1 cellular context compared by ENCODE assay signal in genomic region chr1:245074232-245074747, GRCh38.
TF ChIP-seq lines count a peak whose summit lies in the region.

No MANE protein-coding gene starts in this region.

TF ChIP-seq in HEK293, 187 proteins besides CTCF, POLR2A, EP300 and RAD21 (continued from another document and continues in another):
- TF ChIP-seq, protein P1, sequence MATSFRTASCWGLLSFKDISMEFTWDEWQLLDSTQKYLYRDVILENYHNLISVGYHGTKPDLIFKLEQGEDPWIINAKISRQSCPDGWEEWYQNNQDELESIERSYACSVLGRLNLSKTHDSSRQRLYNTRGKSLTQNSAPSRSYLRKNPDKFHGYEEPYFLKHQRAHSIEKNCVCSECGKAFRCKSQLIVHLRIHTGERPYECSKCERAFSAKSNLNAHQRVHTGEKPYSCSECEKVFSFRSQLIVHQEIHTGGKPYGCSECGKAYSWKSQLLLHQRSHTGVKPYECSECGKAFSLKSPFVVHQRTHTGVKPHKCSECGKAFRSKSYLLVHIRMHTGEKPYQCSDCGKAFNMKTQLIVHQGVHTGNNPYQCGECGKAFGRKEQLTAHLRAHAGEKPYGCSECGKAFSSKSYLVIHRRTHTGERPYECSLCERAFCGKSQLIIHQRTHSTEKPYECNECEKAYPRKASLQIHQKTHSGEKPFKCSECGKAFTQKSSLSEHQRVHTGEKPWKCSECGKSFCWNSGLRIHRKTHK (tag by site-specific recombination; IDR thresholded peaks at IDR 0.05), result no peak
- TF ChIP-seq PRDM1 (tag by site-specific recombination; IDR thresholded peaks at IDR 0.05), result peak; percentile 91
- TF ChIP-seq ZNF292 (tag by site-specific recombination; IDR thresholded peaks at IDR 0.05; ENCODE audit: borderline replicate concordance, low read depth), result no peak
- TF ChIP-seq ZNF133 (tag by site-specific recombination; IDR thresholded peaks at IDR 0.05), result no peak
- no peak for TF ChIP-seq BCL11B (tag by site-specific recombination; IDR thresholded peaks at IDR 0.05; ENCODE audit: low read depth)
- TF ChIP-seq, protein P2, sequence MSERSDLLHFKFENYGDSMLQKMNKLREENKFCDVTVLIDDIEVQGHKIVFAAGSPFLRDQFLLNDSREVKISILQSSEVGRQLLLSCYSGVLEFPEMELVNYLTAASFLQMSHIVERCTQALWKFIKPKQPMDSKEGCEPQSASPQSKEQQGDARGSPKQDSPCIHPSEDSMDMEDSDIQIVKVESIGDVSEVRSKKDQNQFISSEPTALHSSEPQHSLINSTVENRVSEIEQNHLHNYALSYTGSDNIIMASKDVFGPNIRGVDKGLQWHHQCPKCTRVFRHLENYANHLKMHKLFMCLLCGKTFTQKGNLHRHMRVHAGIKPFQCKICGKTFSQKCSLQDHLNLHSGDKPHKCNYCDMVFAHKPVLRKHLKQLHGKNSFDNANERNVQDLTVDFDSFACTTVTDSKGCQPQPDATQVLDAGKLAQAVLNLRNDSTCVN (tag by site-specific recombination; optimal IDR thresholded peaks at IDR 0.05), result no peak
- no peak for TF ChIP-seq ZNF623 (tag by site-specific recombination; IDR thresholded peaks at IDR 0.05)
- TF ChIP-seq, protein P3, sequence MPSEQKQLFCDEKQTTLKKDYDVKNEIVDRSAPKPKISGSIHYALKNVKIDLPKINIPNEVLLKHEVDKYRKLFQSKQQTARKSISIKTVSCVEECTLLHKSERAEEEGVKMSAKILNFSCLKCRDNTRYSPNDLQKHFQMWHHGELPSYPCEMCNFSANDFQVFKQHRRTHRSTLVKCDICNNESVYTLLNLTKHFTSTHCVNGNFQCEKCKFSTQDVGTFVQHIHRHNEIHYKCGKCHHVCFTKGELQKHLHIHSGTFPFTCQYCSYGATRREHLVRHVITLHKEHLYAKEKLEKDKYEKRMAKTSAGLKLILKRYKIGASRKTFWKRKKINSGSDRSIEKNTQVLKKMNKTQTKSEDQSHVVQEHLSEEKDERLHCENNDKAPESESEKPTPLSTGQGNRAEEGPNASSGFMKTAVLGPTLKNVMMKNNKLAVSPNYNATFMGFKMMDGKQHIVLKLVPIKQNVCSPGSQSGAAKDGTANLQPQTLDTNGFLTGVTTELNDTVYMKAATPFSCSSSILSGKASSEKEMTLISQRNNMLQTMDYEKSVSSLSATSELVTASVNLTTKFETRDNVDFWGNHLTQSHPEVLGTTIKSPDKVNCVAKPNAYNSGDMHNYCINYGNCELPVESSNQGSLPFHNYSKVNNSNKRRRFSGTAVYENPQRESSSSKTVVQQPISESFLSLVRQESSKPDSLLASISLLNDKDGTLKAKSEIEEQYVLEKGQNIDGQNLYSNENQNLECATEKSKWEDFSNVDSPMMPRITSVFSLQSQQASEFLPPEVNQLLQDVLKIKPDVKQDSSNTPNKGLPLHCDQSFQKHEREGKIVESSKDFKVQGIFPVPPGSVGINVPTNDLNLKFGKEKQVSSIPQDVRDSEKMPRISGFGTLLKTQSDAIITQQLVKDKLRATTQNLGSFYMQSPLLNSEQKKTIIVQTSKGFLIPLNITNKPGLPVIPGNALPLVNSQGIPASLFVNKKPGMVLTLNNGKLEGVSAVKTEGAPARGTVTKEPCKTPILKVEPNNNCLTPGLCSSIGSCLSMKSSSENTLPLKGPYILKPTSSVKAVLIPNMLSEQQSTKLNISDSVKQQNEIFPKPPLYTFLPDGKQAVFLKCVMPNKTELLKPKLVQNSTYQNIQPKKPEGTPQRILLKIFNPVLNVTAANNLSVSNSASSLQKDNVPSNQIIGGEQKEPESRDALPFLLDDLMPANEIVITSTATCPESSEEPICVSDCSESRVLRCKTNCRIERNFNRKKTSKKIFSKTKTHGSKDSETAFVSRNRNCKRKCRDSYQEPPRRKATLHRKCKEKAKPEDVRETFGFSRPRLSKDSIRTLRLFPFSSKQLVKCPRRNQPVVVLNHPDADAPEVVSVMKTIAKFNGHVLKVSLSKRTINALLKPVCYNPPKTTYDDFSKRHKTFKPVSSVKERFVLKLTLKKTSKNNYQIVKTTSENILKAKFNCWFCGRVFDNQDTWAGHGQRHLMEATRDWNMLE (tag by site-specific recombination; conservative IDR thresholded peaks at IDR 0.05; ENCODE audit: low read depth), result no peak
- TF ChIP-seq ZNF521 (tag by site-specific recombination; IDR thresholded peaks at IDR 0.05), result no peak
- TF ChIP-seq ZNF223 (tag by site-specific recombination; IDR thresholded peaks at IDR 0.05), result no peak
- TF ChIP-seq ZNF335 (tag by site-specific recombination; conservative IDR thresholded peaks at IDR 0.05), result peak; percentile 89
- peak; percentile 46 for TF ChIP-seq ZNF2 (tag by site-specific recombination; IDR thresholded peaks at IDR 0.05)
- no peak for TF ChIP-seq KLF7 (tag by site-specific recombination; IDR thresholded peaks at IDR 0.05; ENCODE audit: borderline replicate concordance)
- no peak for TF ChIP-seq ZNF548 (tag by site-specific recombination; IDR thresholded peaks at IDR 0.05)
- no peak for TF ChIP-seq ZNF48 (tag by site-specific recombination; IDR thresholded peaks at IDR 0.05)
- TF ChIP-seq ZNF529 (tag by site-specific recombination; IDR thresholded peaks at IDR 0.05; ENCODE audit: insufficient replicate concordance), result no peak
- TF ChIP-seq ZNF473 (tag by site-specific recombination; IDR thresholded peaks at IDR 0.05), result no peak
- peak; percentile 48; the same call in 1 of the 2 replicates for TF ChIP-seq ZNF596 (tag by site-specific recombination; IDR thresholded peaks at IDR 0.05)
- no peak for TF ChIP-seq ZNF175 (tag by site-specific recombination; IDR thresholded peaks at IDR 0.05)
- no peak for TF ChIP-seq MEIS1 (CRISPR knock-in tag; IDR thresholded peaks at IDR 0.05; ENCODE audit: borderline replicate concordance)
- no peak for TF ChIP-seq ZNF350 (tag by site-specific recombination; IDR thresholded peaks at IDR 0.05)
- TF ChIP-seq ZNF324 (tag by site-specific recombination; IDR thresholded peaks at IDR 0.05), result no peak
- TF ChIP-seq ZBTB7A (tag by site-specific recombination; IDR thresholded peaks at IDR 0.05; ENCODE audit: low read depth), result no peak
- TF ChIP-seq SCRT2 (tag by site-specific recombination; IDR thresholded peaks at IDR 0.05), result peak; percentile 99
- TF ChIP-seq ZIC2 (tag by site-specific recombination; IDR thresholded peaks at IDR 0.05), result peak; percentile 64
- no peak for TF ChIP-seq ZNF10 (tag by site-specific recombination; IDR thresholded peaks at IDR 0.05)
- TF ChIP-seq, protein P4, sequence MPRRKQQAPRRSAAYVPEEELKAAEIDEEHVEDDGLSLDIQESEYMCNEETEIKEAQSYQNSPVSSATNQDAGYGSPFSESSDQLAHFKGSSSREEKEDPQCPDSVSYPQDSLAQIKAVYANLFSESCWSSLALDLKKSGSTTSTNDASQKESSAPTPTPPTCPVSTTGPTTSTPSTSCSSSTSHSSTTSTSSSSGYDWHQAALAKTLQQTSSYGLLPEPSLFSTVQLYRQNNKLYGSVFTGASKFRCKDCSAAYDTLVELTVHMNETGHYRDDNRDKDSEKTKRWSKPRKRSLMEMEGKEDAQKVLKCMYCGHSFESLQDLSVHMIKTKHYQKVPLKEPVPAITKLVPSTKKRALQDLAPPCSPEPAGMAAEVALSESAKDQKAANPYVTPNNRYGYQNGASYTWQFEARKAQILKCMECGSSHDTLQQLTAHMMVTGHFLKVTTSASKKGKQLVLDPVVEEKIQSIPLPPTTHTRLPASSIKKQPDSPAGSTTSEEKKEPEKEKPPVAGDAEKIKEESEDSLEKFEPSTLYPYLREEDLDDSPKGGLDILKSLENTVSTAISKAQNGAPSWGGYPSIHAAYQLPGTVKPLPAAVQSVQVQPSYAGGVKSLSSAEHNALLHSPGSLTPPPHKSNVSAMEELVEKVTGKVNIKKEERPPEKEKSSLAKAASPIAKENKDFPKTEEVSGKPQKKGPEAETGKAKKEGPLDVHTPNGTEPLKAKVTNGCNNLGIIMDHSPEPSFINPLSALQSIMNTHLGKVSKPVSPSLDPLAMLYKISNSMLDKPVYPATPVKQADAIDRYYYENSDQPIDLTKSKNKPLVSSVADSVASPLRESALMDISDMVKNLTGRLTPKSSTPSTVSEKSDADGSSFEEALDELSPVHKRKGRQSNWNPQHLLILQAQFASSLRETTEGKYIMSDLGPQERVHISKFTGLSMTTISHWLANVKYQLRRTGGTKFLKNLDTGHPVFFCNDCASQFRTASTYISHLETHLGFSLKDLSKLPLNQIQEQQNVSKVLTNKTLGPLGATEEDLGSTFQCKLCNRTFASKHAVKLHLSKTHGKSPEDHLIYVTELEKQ (tag by site-specific recombination; IDR thresholded peaks at IDR 0.05; ENCODE audit: borderline replicate concordance), result peak; percentile 54; the same call in 1 of the 2 replicates
- TF ChIP-seq ZNF707 (tag by site-specific recombination; IDR thresholded peaks at IDR 0.05), result no peak
- peak; percentile 68 for TF ChIP-seq SP7 (tag by site-specific recombination; IDR thresholded peaks at IDR 0.05)
- no peak for TF ChIP-seq SP3 (tag by site-specific recombination; IDR thresholded peaks at IDR 0.05)
- no peak for TF ChIP-seq ZNF76 (tag by site-specific recombination; IDR thresholded peaks at IDR 0.05; ENCODE audit: borderline replicate concordance, low read depth)
- TF ChIP-seq ELK4 (IDR thresholded peaks at IDR 0.05; ENCODE audit: borderline replicate concordance, low read depth, low read length), result no peak
- TF ChIP-seq, protein P5, sequence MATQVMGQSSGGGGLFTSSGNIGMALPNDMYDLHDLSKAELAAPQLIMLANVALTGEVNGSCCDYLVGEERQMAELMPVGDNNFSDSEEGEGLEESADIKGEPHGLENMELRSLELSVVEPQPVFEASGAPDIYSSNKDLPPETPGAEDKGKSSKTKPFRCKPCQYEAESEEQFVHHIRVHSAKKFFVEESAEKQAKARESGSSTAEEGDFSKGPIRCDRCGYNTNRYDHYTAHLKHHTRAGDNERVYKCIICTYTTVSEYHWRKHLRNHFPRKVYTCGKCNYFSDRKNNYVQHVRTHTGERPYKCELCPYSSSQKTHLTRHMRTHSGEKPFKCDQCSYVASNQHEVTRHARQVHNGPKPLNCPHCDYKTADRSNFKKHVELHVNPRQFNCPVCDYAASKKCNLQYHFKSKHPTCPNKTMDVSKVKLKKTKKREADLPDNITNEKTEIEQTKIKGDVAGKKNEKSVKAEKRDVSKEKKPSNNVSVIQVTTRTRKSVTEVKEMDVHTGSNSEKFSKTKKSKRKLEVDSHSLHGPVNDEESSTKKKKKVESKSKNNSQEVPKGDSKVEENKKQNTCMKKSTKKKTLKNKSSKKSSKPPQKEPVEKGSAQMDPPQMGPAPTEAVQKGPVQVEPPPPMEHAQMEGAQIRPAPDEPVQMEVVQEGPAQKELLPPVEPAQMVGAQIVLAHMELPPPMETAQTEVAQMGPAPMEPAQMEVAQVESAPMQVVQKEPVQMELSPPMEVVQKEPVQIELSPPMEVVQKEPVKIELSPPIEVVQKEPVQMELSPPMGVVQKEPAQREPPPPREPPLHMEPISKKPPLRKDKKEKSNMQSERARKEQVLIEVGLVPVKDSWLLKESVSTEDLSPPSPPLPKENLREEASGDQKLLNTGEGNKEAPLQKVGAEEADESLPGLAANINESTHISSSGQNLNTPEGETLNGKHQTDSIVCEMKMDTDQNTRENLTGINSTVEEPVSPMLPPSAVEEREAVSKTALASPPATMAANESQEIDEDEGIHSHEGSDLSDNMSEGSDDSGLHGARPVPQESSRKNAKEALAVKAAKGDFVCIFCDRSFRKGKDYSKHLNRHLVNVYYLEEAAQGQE (tag by site-specific recombination; IDR thresholded peaks at IDR 0.05), result no peak
- TF ChIP-seq BCL11A (tag by site-specific recombination; IDR thresholded peaks at IDR 0.05; ENCODE audit: low read depth), result no peak
- 0 out of 2 replicates have a peak, but pooled peaks have one; percentile 40 for TF ChIP-seq KLF10 (tag by site-specific recombination; IDR thresholded peaks at IDR 0.05)
- TF ChIP-seq ZNF670 (tag by site-specific recombination; IDR thresholded peaks at IDR 0.05; ENCODE audit: low read depth), result no peak
- TF ChIP-seq ZNF843 (tag by site-specific recombination; IDR thresholded peaks at IDR 0.05), result peak; percentile 73; the same call in 1 of the 2 replicates
- TF ChIP-seq FEZF1 (tag by site-specific recombination; IDR thresholded peaks at IDR 0.05), result no peak
- no peak for TF ChIP-seq MYNN (tag by site-specific recombination; IDR thresholded peaks at IDR 0.05; ENCODE audit: borderline replicate concordance)
- TF ChIP-seq HOXA7 (CRISPR knock-in tag; IDR thresholded peaks at IDR 0.05; ENCODE audit: borderline replicate concordance), result no peak
- peak; percentile 66; the same call in 1 of the 2 replicates for TF ChIP-seq ZNF768 (tag by site-specific recombination; IDR thresholded peaks at IDR 0.05)
- TF ChIP-seq, protein P6, sequence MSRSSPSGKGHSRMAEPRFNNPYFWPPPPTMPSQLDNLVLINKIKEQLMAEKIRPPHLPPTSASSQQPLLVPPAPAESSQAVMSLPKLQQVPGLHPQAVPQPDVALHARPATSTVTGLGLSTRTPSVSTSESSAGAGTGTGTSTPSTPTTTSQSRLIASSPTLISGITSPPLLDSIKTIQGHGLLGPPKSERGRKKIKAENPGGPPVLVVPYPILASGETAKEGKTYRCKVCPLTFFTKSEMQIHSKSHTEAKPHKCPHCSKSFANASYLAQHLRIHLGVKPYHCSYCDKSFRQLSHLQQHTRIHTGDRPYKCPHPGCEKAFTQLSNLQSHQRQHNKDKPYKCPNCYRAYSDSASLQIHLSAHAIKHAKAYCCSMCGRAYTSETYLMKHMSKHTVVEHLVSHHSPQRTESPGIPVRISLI (tag by site-specific recombination; IDR thresholded peaks at IDR 0.05), result no peak
- TF ChIP-seq, protein P7, sequence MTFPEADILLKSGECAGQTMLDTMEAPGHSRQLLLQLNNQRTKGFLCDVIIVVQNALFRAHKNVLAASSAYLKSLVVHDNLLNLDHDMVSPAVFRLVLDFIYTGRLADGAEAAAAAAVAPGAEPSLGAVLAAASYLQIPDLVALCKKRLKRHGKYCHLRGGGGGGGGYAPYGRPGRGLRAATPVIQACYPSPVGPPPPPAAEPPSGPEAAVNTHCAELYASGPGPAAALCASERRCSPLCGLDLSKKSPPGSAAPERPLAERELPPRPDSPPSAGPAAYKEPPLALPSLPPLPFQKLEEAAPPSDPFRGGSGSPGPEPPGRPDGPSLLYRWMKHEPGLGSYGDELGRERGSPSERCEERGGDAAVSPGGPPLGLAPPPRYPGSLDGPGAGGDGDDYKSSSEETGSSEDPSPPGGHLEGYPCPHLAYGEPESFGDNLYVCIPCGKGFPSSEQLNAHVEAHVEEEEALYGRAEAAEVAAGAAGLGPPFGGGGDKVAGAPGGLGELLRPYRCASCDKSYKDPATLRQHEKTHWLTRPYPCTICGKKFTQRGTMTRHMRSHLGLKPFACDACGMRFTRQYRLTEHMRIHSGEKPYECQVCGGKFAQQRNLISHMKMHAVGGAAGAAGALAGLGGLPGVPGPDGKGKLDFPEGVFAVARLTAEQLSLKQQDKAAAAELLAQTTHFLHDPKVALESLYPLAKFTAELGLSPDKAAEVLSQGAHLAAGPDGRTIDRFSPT (tag by site-specific recombination; IDR thresholded peaks at IDR 0.05), result no peak
- no peak for TF ChIP-seq ZNF274 (IDR thresholded peaks at IDR 0.05; ENCODE audit: low read length)
- no peak for TF ChIP-seq ZNF274 (tag by site-specific recombination; IDR thresholded peaks at IDR 0.05; ENCODE audit: borderline replicate concordance)
- peak; percentile 92 for TF ChIP-seq SCRT1 (tag by site-specific recombination; IDR thresholded peaks at IDR 0.05; ENCODE audit: borderline replicate concordance)
- peak; percentile 56; the same call in 1 of the 2 replicates for TF ChIP-seq MZF1 (tag by site-specific recombination; IDR thresholded peaks at IDR 0.05; ENCODE audit: borderline replicate concordance)
